Comparison of ENCODE assay signal across 19 cellular contexts in the genomic region with DNA sequence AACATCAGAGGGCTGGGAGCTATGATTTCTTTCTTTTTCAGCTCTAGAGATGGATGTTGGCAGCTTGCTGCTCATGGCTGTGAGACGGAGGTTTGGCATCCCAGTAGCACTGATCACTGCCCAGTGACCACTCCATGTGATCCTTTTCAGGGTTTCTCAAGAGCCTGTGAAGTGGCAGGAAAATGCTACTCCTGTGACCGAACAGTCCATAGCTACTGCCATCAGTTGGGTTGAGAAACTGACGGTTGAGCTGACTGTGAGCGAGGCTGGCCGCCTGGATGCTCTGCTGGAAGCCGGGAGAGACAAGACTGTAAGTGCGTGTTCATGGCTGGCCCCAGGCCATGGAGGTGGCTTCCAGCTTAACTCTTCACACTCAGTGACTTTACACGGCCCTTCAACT. TPM values are rescaled to one million over a fixed set of nuclear protein-coding genes. Genes with fewer than 3 reads are reported as not detected.
A peak's percentile ranks its signal among the peaks of the same experiment; 100 is the strongest.
DNase-seq lines count a peak whose midpoint lies in the region; ATAC-seq and TF ChIP-seq lines count a peak whose summit lies in the region.
"Had no signal": no experiment of that assay in that cellular context is flagged by ENCODE, and none has a peak within 500 bp of the region (broad histone marks: within the 10 kb centered on the region; RNA-seq: fewer than 3 reads in every experiment).

No MANE protein-coding gene starts in this region.

- 49% methylated on average over 8 of the region's 8 CpGs for WGBS in right cardiac atrium

- H3K4me3 ChIP-seq in right cardiac atrium (ENCODE audit: low read length): no peak overlapping the region
- H3K4me3 ChIP-seq: SJCRH30 had no signal

- no peaks in the 10 kb centered on the region for H3K36me3 Mint-ChIP-seq in osteocyte (ENCODE audit: unreplicated experiment)
- H3K36me3 Mint-ChIP-seq: CD8-positive, alpha-beta T cell had no signal

- H3K9me3 Mint-ChIP-seq in osteocyte (ENCODE audit: unreplicated experiment): no peaks in the 10 kb centered on the region
- H3K9me3 Mint-ChIP-seq: CD8-positive, alpha-beta T cell; IgD-negative memory B cell had no signal

- H3K4me1 Mint-ChIP-seq in osteocyte (ENCODE audit: unreplicated experiment): no peaks in the 10 kb centered on the region

- intact Hi-C loops in right cardiac atrium (cut with DNase I) (no loop called here), Right ventricle myocardium inferior (cut with DNase I) (no loop called here)

- no peak overlapping the region for H3K27ac ChIP-seq in right cardiac atrium (ENCODE audit: low read length)

- H3K27me3 ChIP-seq in right cardiac atrium (ENCODE audit: control insufficient read depth, insufficient read depth): no peaks in the 10 kb centered on the region
- H3K27me3 ChIP-seq: SJCRH30 had no signal

- ATAC-seq in right cardiac atrium (peak; percentile 29 to 40), Right ventricle myocardium inferior (no peak), HG03457 (IDR thresholded peaks at IDR 0.05; ENCODE audit: unreplicated experiment) (no peak)
- ATAC-seq: CD8-positive, alpha-beta T cell; Panc1 had no signal

- no peaks in the 10 kb centered on the region for H3K9me3 ChIP-seq in right cardiac atrium (ENCODE audit: control insufficient read depth, low read length)
- H3K9me3 ChIP-seq: SJCRH30 had no signal

- peaks cover 41% of the 10 kb centered on the region for H3K27me3 Mint-ChIP-seq in osteocyte (ENCODE audit: unreplicated experiment)
- H3K27me3 Mint-ChIP-seq: IgD-negative memory B cell had no signal

- H3K27ac Mint-ChIP-seq in osteocyte (ENCODE audit: unreplicated experiment): no peak overlapping the region
- H3K27ac Mint-ChIP-seq: CD8-positive, alpha-beta T cell; IgD-negative memory B cell had no signal

- no peak for TF ChIP-seq CTCF in osteocyte (IDR thresholded peaks at IDR 0.05)

- H3K4me3 Mint-ChIP-seq in osteocyte (ENCODE audit: unreplicated experiment): no peak overlapping the region
- H3K4me3 Mint-ChIP-seq: CD8-positive, alpha-beta T cell; IgD-negative memory B cell had no signal

- H3K4me1 ChIP-seq in right cardiac atrium (ENCODE audit: control insufficient read depth, insufficient read depth, low read length): no peaks in the 10 kb centered on the region

- DNase-seq in right cardiac atrium: peak in 1 of 3 donors; percentile 47
- DNase-seq in Right ventricle myocardium inferior (ENCODE audit: missing footprints): no peak
- peak; percentile 41 for DNase-seq in astrocyte of the hippocampus (ENCODE audit: low read depth, low spot score)
- DNase-seq in osteocyte (ENCODE audit: extremely low spot score, unreplicated experiment): peak; percentile 62
- DNase-seq in RPMI8226: no peak
- no peak for DNase-seq in AG08395 (ENCODE audit: low spot score)
- DNase-seq: CD8-positive, alpha-beta T cell; EL; GF-D8; MV-4-11; NCI-H1105 treated with DMSO at 0.1 percent for 48 hours; NCI-H1694; NCI-H748 treated with DMSO at 0.1 percent for 48 hours; SJCRH30 had no signal

RNA-seq across cellular contexts. Expression of gene VWA3B, which starts 34.2 kb away (rescaled TPM):
- under 1 TPM; 0.15 to 0.29 (median 0.28) TPM for total RNA-seq in right cardiac atrium
- 0.23 TPM for polyA plus RNA-seq in right cardiac atrium
- 0.38 TPM for total RNA-seq in Right ventricle myocardium inferior
- total RNA-seq in osteocyte: not detected in 2 replicates
- total RNA-seq: CD8-positive, alpha-beta T cell; H4; NCI-H460; SJCRH30 had no signal
- polyA plus RNA-seq: IgD-negative memory B cell had no signal

Comparison
In these comparisons a context has a peak if more than half of its experiments do, and no peak if none do; other contexts are left out.
1. ATAC-seq: peak in right cardiac atrium (2 of 2); none in Right ventricle myocardium inferior (single experiment) and HG03457 (single experiment).
2. DNase-seq: peak in astrocyte of the hippocampus (single experiment) and osteocyte (single experiment); none in Right ventricle myocardium inferior (single experiment), RPMI8226 (single experiment) and AG08395 (single experiment).